ENCODE assay signal across 13 cellular contexts in the genomic region with DNA sequence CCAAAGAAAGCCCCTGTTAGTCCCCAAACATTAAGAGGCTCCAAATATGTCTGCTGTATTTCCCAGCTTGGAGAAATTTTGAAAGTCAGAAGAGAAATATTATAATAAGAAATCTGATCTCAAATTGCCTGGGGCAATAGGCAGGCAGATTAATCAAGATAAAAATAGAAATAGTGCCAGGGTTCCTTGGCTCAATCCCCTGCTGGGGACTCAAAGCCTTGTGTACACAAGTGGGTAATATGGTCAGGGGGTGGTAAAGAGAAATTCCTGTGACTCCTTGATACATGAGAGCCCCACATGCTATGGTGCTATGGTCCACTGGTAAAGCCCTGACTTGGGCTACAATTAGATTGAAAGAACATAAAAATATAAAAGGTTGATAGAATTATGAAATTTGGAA.
"Had no signal": no experiment of that assay in that cellular context is flagged by ENCODE, and none has a peak within 500 bp of the region (broad histone marks: within the 10 kb centered on the region; RNA-seq: fewer than 3 reads in every experiment).

No MANE protein-coding gene starts in this region.

- ATAC-seq: activated naive CD8-positive, alpha-beta T cell treated with anti-CD3 and anti-CD28 coated beads, Interleukin-2, amount 50 U/mL, for 24 hours; activated T-cell treated with anti-CD3 and anti-CD28 coated beads, Interleukin-2, amount 50 U/mL, for 72 hours; left lung; natural killer cell had no signal

- DNase-seq: activated CD4-positive, alpha-beta memory T cell treated with anti-CD3 and anti-CD28 coated beads for 36 hours; activated naive CD8-positive, alpha-beta T cell treated with anti-CD3 and anti-CD28 coated beads, Interleukin-2, amount 50 U/mL, for 24 hours; activated T-cell treated with anti-CD3 and anti-CD28 coated beads, Interleukin-2, amount 50 U/mL, for 72 hours; effector CD8-positive, alpha-beta T cell; islet precursor cell; left lung; natural killer cell; stimulated activated CD4-positive, alpha-beta T cell treated with anti-CD3 and anti-CD28 coated beads, Interleukin-4, amount 100 ng/mL, for 4 hours; stomach had no signal

- H3K27me3 ChIP-seq: left lung, right atrium auricular region, stomach had no signal

- H3K4me3 ChIP-seq: left lung, right atrium auricular region, skin epidermis, stomach, thoracic aorta had no signal

- H3K27ac ChIP-seq: left lung, right atrium auricular region, skin epidermis, stomach, thoracic aorta, VCaP had no signal

- H3K36me3 Mint-ChIP-seq: activated CD4-positive, alpha-beta memory T cell treated with anti-CD3 and anti-CD28 coated beads for 36 hours; natural killer cell had no signal

- H3K27ac Mint-ChIP-seq: activated CD4-positive, alpha-beta memory T cell treated with anti-CD3 and anti-CD28 coated beads for 36 hours; activated naive CD8-positive, alpha-beta T cell treated with anti-CD3 and anti-CD28 coated beads, Interleukin-2, amount 50 U/mL, for 24 hours; activated T-cell treated with anti-CD3 and anti-CD28 coated beads, Interleukin-2, amount 50 U/mL, for 72 hours; natural killer cell had no signal

- H3K4me1 ChIP-seq: left lung, stomach had no signal

- H3K36me3 ChIP-seq: left lung, right atrium auricular region, stomach, thoracic aorta had no signal

- H3K9me3 Mint-ChIP-seq: activated CD4-positive, alpha-beta memory T cell treated with anti-CD3 and anti-CD28 coated beads for 36 hours; activated naive CD8-positive, alpha-beta T cell treated with anti-CD3 and anti-CD28 coated beads, Interleukin-2, amount 50 U/mL, for 24 hours; activated T-cell treated with anti-CD3 and anti-CD28 coated beads, Interleukin-2, amount 50 U/mL, for 72 hours; natural killer cell had no signal

- H3K4me3 Mint-ChIP-seq: activated CD4-positive, alpha-beta memory T cell treated with anti-CD3 and anti-CD28 coated beads for 36 hours; activated naive CD8-positive, alpha-beta T cell treated with anti-CD3 and anti-CD28 coated beads, Interleukin-2, amount 50 U/mL, for 24 hours; activated T-cell treated with anti-CD3 and anti-CD28 coated beads, Interleukin-2, amount 50 U/mL, for 72 hours; natural killer cell had no signal

- H3K27me3 Mint-ChIP-seq: activated naive CD8-positive, alpha-beta T cell treated with anti-CD3 and anti-CD28 coated beads, Interleukin-2, amount 50 U/mL, for 24 hours had no signal

- H3K9me3 ChIP-seq: left lung, right atrium auricular region, stomach, thoracic aorta had no signal
